In the genomic region with DNA sequence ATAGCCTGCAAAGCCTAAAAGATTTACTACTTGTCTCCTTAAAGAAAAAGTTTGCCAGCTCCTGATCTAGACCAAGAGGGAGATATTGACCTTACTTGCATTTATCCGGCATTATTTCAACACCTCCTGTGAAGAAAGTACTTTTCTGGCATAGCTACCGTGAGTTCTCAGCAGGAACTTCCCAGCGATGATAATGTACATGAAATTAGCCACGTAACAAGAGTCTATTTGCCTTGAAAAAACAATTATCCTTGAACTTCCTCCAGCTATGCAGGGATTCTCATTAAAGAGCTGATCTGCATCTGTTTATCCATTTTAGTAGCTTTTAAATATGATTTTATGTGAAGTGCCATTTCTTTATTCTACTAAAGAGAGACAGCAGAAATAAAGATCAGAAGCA, we compare ENCODE assay signal across 17 cellular contexts.
"Had no signal": no experiment of that assay in that cellular context is flagged by ENCODE, and none has a peak within 500 bp of the region (broad histone marks: within the 10 kb centered on the region; RNA-seq: fewer than 3 reads in every experiment).

No MANE protein-coding gene starts in this region.

- H3K9me3 ChIP-seq: breast epithelium, neutrophil, thyroid gland had no signal

- DNase-seq: activated B cell treated with CpG ODN at 0.5 μM for 24 hours; activated CD4-positive, alpha-beta T cell treated with anti-CD3 and anti-CD28 coated beads for 48 hours; activated CD8-positive, alpha-beta memory T cell treated with anti-CD3 and anti-CD28 coated beads, Interleukin-2, amount 50 U/mL, for 48 hours; activated naive CD4-positive, alpha-beta T cell; activated naive CD8-positive, alpha-beta T cell treated with anti-CD3 and anti-CD28 coated beads, Interleukin-2, amount 10 ng/mL, durations not matched to agents 7 days and 5 days; activated T-cell treated with anti-CD3 and anti-CD28 coated beads, Interleukin-2, amount 50 U/mL, for 72 hours; endodermal cell; head of caudate nucleus; kidney glomerular epithelial cell; mesendoderm; natural killer cell; thyroid gland had no signal

- H3K36me3 ChIP-seq: breast epithelium, neutrophil had no signal

- ATAC-seq: activated T-cell treated with anti-CD3 and anti-CD28 coated beads, Interleukin-2, amount 50 U/mL, for 72 hours; natural killer cell; stimulated activated memory B cell treated with anti-CD40 and anti-IgM and Interleukin-4, amounts not matched to agents 10 μg/mL and 1 μg/mL and 100 μg/mL, for 72 hours had no signal

- H3K27me3 ChIP-seq: breast epithelium, neutrophil, thyroid gland had no signal

- FAIRE-seq: frontal cortex, urothelium cell line had no signal

- H3K4me1 ChIP-seq: breast epithelium, thyroid gland had no signal

- H3K27ac ChIP-seq: breast epithelium, neutrophil, thyroid gland had no signal

- H3K4me3 ChIP-seq: breast epithelium, thyroid gland had no signal
